Comparison of ENCODE assay signal across 13 cellular contexts in the genomic region with DNA sequence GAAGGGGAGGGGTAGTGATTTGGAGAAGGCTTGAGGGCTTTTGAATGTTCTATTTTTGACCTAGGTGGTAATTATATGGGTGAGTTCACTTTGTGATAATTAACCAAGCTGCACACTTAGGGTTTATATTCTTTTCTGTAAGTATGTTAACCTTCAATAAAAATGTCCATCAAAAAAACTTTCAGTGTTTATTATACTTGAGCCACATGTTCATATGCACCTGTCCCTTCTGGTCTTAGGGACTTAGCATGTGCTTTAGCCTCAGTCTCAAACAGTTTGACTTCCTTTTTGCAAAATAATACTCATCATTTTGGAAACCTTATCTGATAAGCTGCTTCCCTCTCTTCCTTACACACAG. TPM values are rescaled to one million over a fixed set of nuclear protein-coding genes. Genes with fewer than 3 reads are reported as not detected.
DNase-seq lines count a peak whose midpoint lies in the region; ATAC-seq lines count a peak whose summit lies in the region.
"Had no signal": no experiment of that assay in that cellular context is flagged by ENCODE, and none has a peak within 500 bp of the region (broad histone marks: within the 10 kb centered on the region; RNA-seq: fewer than 3 reads in every experiment).

No MANE protein-coding gene starts in this region.

- H3K4me3 ChIP-seq in right cardiac atrium (ENCODE audit: low read length) (no peak overlapping the region), subcutaneous abdominal adipose tissue (ENCODE audit: low read depth in 1 of 5, low read length in 5 of 5) (no peak overlapping the region)
- H3K4me3 ChIP-seq: HAP-1 had no signal

- peak overlapping the region; percentile 90 for H3K27ac ChIP-seq in right cardiac atrium (ENCODE audit: low read length)
- H3K27ac ChIP-seq in subcutaneous abdominal adipose tissue (ENCODE audit: low read depth, low read length): peak overlapping the region; percentile 93
- H3K27ac ChIP-seq: WERI-Rb-1 had no signal

- H3K4me1 ChIP-seq in right cardiac atrium (ENCODE audit: control insufficient read depth, insufficient read depth, low read length) (peaks cover 16% of the 10 kb centered on the region), subcutaneous abdominal adipose tissue (ENCODE audit: control insufficient read depth in 5 of 5, insufficient read depth in 5 of 5, low read length in 5 of 5) (peaks cover 6 to 68% (median 57%) of the 10 kb centered on the region in 5 donors)
- H3K4me1 ChIP-seq: HAP-1 had no signal

- H3K27me3 ChIP-seq in right cardiac atrium (ENCODE audit: control insufficient read depth, insufficient read depth) (no peaks in the 10 kb centered on the region), subcutaneous abdominal adipose tissue (ENCODE audit: control insufficient read depth in 5 of 5, insufficient read depth in 4 of 5, low read length in 5 of 5) (no peaks in the 10 kb centered on the region)

- ATAC-seq in GM18907 (IDR thresholded peaks at IDR 0.05; ENCODE audit: unreplicated experiment) (peak; percentile 27), right cardiac atrium (no peak)
- ATAC-seq: naive thymus-derived CD4-positive, alpha-beta T cell had no signal

- peak; percentile 55 to 77 for DNase-seq in NCI-H524 (lab: John Stamatoyannopoulos, UW)
- no peak for DNase-seq in right cardiac atrium
- DNase-seq in NCI-H345 treated with DMSO at 0.1 percent for 48 hours (lab: John Stamatoyannopoulos, UW; ENCODE audit: unreplicated experiment): no peak
- DNase-seq in SIG-M5 (lab: John Stamatoyannopoulos, UW): no peak
- DNase-seq in SIG-M5 treated with dmso at 0.1 percent for 504 hours (lab: John Stamatoyannopoulos, UW; ENCODE audit: unreplicated experiment): no peak
- DNase-seq: activated T-cell treated with anti-CD3 and anti-CD28 coated beads, Interleukin-2, amount 50 U/mL, for 1 hour; Karpas-422; RPMI8226; WERI-Rb-1 had no signal

- intact Hi-C loops in right cardiac atrium (cut with DNase I): no loop called here

- H3K9me3 ChIP-seq in right cardiac atrium (ENCODE audit: control insufficient read depth, low read length) (no peaks in the 10 kb centered on the region), subcutaneous abdominal adipose tissue (ENCODE audit: control insufficient read depth in 5 of 5, low read length in 5 of 5) (no peaks in the 10 kb centered on the region)
- H3K9me3 ChIP-seq: HAP-1 had no signal

- H3K36me3 ChIP-seq in subcutaneous abdominal adipose tissue (ENCODE audit: control insufficient read depth in 5 of 5, insufficient read depth in 5 of 5, low read length in 5 of 5): no peaks in the 10 kb centered on the region
- H3K36me3 ChIP-seq: HAP-1, WERI-Rb-1 had no signal

- peak overlapping the region in 3 of 5 donors; percentile 25 to 70 (median 33) for H3K9ac ChIP-seq in subcutaneous abdominal adipose tissue (ENCODE audit: low read length in 5 of 5)

RNA-seq across cellular contexts. Expression of a gene that starts 28.4 kb away (rescaled TPM):
- 10 to 100 TPM; 17.1 to 24.7 (median 19.6) TPM for total RNA-seq in right cardiac atrium
- 11.5 TPM for polyA plus RNA-seq in right cardiac atrium

Comparison
In these comparisons a context has a peak if more than half of its experiments do, and no peak if none do; other contexts are left out.
1. DNase-seq: peak in NCI-H524 (2 of 2); none in right cardiac atrium (0 of 3), NCI-H345 treated with DMSO at 0.1 percent for 48 hours (single experiment), SIG-M5 (single experiment) and SIG-M5 treated with dmso at 0.1 percent for 504 hours (single experiment).